7 cellular contexts compared by ENCODE assay signal in the genomic region with DNA sequence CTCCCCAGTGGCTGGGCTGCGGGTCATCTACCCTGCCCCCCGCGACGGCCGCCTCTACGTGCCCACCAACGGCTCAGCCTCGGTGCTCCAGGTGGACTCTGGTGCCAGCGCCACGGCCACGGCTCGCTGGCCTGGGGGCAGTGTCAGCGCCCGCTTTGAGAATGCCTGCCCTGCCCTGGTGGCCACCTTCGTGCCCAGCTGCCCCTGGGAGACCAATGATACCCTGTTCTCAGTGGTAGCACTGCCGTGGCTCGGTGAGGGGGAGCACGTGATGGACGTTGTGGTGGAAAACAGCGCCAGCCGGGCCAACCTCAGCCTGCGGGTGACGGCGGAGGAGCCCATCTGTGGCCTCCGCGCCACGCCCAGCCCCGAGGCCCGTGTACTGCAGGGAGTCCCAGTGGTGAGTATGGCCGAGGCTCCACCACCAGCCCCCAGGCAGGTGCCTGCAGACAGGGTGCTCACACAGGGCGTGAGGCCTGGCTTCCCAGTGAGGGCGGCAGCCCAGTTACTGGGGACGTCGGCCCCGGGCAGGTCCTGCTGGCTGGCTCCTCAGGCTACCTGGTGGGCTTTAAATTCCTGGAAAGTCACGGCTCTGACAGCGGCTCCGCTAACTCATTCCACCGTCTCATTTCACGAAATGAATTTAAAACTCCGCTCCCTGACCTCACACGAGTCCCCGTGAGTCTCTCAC. TPM values are rescaled to one million over a fixed set of nuclear protein-coding genes. Genes with fewer than 3 reads are reported as not detected.
DNase-seq lines count a peak whose midpoint lies in the region; ATAC-seq and TF ChIP-seq lines count a peak whose summit lies in the region.
"Not testable (repeated sequence)": the region's sequence is repeated elsewhere in the genome, so short reads cannot be mapped to it uniquely, and the experiment has no call there.

No MANE protein-coding gene starts in this region.

- not testable (repeated sequence) for H3K36me3 Mint-ChIP-seq in progenitor cell of endocrine pancreas (ENCODE audit: insufficient read depth)

- not testable (repeated sequence) for H4K20me1 ChIP-seq in DND-41 (ENCODE audit: insufficient read depth, low read length)

- intact Hi-C loops in heart left ventricle (cut with DNase I); mucosa of descending colon (cut with DNase I, micrococcal nuclease); tibial artery (cut with DNase I; ENCODE audit: low total_unique reads): not testable (repeated sequence)

- H3K79me2 ChIP-seq in DND-41 (ENCODE audit: insufficient read depth, low read length), result not testable (repeated sequence)

- H3K27ac Mint-ChIP-seq in progenitor cell of endocrine pancreas, result not testable (repeated sequence)

- not testable (repeated sequence) for ATAC-seq in DND-41 (ENCODE audit: insufficient read depth, low read depth); heart left ventricle; left lobe of liver; mucosa of descending colon

- H3K9me3 Mint-ChIP-seq in progenitor cell of endocrine pancreas (ENCODE audit: low read depth), result not testable (repeated sequence)

- H3K9me3 ChIP-seq in DND-41 (ENCODE audit: insufficient read depth, low read length, severe bottlenecking); heart left ventricle; mucosa of descending colon; tibial artery: not testable (repeated sequence)

- H3K4me2 ChIP-seq in DND-41 (ENCODE audit: insufficient read depth, low read length), result not testable (repeated sequence)

- whole genome bisulfite sequencing in heart left ventricle, 4 donors, result 92 to 96% methylated on average over 14 to 15 of the region's 43 CpGs; no CpG with 5 or more reads in 2 of the 4 donors

- H3K4me3 ChIP-seq in DND-41 (ENCODE audit: low read depth in 1 of 2, low read length in 2 of 2); heart left ventricle; mucosa of descending colon; tibial artery: not testable (repeated sequence)

- H3K4me3 Mint-ChIP-seq in progenitor cell of endocrine pancreas (ENCODE audit: low read depth), result not testable (repeated sequence)

- not testable (repeated sequence) for TF ChIP-seq CTCF in DND-41 (IDR thresholded peaks at IDR 0.05; ENCODE audit: borderline replicate concordance, extremely low read depth, low read length, poor library complexity, severe bottlenecking); heart left ventricle (IDR thresholded peaks at IDR 0.05); mucosa of descending colon (IDR thresholded peaks at IDR 0.05); progenitor cell of endocrine pancreas (IDR thresholded peaks at IDR 0.05; ENCODE audit: unreplicated experiment); tibial artery (IDR thresholded peaks at IDR 0.05)

- not testable (repeated sequence) for H3K27me3 ChIP-seq in DND-41 (ENCODE audit: insufficient read depth, low read length, poor library complexity); heart left ventricle; tibial artery

- not testable (repeated sequence) for TF ChIP-seq POLR2A in heart left ventricle (IDR thresholded peaks at IDR 0.05)

- not testable (repeated sequence) for H3K27ac ChIP-seq in DND-41 (ENCODE audit: low read length); heart left ventricle; tibial artery

- not testable (repeated sequence) for H3K27me3 Mint-ChIP-seq in progenitor cell of endocrine pancreas

- not testable (repeated sequence) for H3K36me3 ChIP-seq in DND-41 (ENCODE audit: insufficient read depth, low read length); heart left ventricle; mucosa of descending colon (ENCODE audit: low read depth); tibial artery

- DNase-seq in DND-41, result peak; percentile 1
- DNase-seq in activated CD8-positive, alpha-beta memory T cell treated with anti-CD3 and anti-CD28 coated beads, Interleukin-2, amount 50 U/mL, for 48 hours, result peak; percentile 17
- DNase-seq in heart left ventricle, result peak in 4 of 5 donors; percentile 6 to 21 (median 14)
- peak; percentile 31 for DNase-seq in left lobe of liver (ENCODE audit: low spot score)
- DNase-seq in mucosa of descending colon, result peak in 2 of 3 donors; percentile 3 to 12
- peak; percentile 4 for DNase-seq in progenitor cell of endocrine pancreas (ENCODE audit: low spot score, unreplicated experiment)
- DNase-seq in tibial artery, result peak; percentile 15 to 27

- not testable (repeated sequence) for H3K4me1 Mint-ChIP-seq in progenitor cell of endocrine pancreas (ENCODE audit: low read depth)

- not testable (repeated sequence) for H3K9ac ChIP-seq in DND-41 (ENCODE audit: low read depth, low read length)

- H3K4me1 ChIP-seq in DND-41 (ENCODE audit: insufficient read depth, low read length); heart left ventricle; mucosa of descending colon (ENCODE audit: low read depth); tibial artery: not testable (repeated sequence)

- H2AFZ ChIP-seq in DND-41 (ENCODE audit: low read depth, low read length), result not testable (repeated sequence)

RNA-seq across cellular contexts. Expression of gene NPIPA7, which starts 57.8 kb away (rescaled TPM):
- 1 to 10 TPM in 7 of 9 donors, under 1 TPM in 2; 0.21 to 5.2 (median 1.7) TPM for total RNA-seq in heart left ventricle
- 1 to 10 TPM; 3.5 to 5.2 TPM for polyA plus RNA-seq in heart left ventricle
- total RNA-seq in left lobe of liver, result 2.4 TPM
- total RNA-seq in mucosa of descending colon, result 1 to 10 TPM; 4.1 to 8.8 (median 4.6) TPM
- 10.3 and 11.4 TPM in 2 replicates for total RNA-seq in progenitor cell of endocrine pancreas
